ENCODE assay signal across 1 cellular context in the genomic region with DNA sequence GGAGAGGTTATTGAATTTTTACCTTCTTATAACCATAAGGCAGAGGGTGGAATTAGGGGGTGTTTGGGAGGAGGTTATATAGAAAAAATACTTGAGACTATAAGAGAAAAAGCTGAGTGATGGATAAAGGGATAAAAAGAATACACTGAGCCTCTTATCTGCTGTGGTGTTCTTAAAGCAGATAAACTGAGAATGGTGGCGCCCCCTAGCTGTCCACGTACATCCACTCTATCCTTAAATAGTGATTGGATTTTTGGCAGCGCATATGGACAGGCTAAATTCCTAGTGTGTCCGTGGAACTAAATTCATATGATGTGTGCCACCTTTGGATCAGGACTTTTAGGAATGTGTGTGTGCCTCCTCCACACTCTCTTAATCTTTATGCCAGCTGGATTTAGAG.
TF ChIP-seq lines count a peak whose summit lies in the region.

No MANE protein-coding gene starts in this region.

TF ChIP-seq in H1, 55 proteins besides CTCF, POLR2A, EP300 and RAD21 (continued from another document):
- TF ChIP-seq HDAC2 (IDR thresholded peaks at IDR 0.05; ENCODE audit: borderline replicate concordance in 1 of 2, low read depth in 2 of 2, low read length in 2 of 2) = no peak
- TF ChIP-seq CBX5 (IDR thresholded peaks at IDR 0.05; ENCODE audit: low read depth, low read length) = no peak
- no peak for TF ChIP-seq KDM1A (IDR thresholded peaks at IDR 0.05; ENCODE audit: borderline replicate concordance, low read length)
- no peak for TF ChIP-seq JUND (IDR thresholded peaks at IDR 0.05; ENCODE audit: low read length)
- no peak for TF ChIP-seq SIX5 (IDR thresholded peaks at IDR 0.05; ENCODE audit: low read depth, low read length)
- no peak for TF ChIP-seq SUZ12 (IDR thresholded peaks at IDR 0.05; ENCODE audit: low read length)
- TF ChIP-seq GABPA (IDR thresholded peaks at IDR 0.05; ENCODE audit: borderline replicate concordance, insufficient read depth, low read length) = no peak
- TF ChIP-seq, protein P1, sequence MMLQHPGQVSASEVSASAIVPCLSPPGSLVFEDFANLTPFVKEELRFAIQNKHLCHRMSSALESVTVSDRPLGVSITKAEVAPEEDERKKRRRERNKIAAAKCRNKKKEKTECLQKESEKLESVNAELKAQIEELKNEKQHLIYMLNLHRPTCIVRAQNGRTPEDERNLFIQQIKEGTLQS (IDR thresholded peaks at IDR 0.05; ENCODE audit: insufficient read depth, low read depth, low read length) = no peak
- TF ChIP-seq EGR1 (IDR thresholded peaks at IDR 0.05; ENCODE audit: borderline replicate concordance, low read depth, low read length) = no peak
- TF ChIP-seq TBP (IDR thresholded peaks at IDR 0.05; ENCODE audit: low read depth, low read length) = no peak
- no peak for TF ChIP-seq RFX5 (IDR thresholded peaks at IDR 0.05; ENCODE audit: borderline replicate concordance, low read depth, low read length)
- TF ChIP-seq, protein P2, sequence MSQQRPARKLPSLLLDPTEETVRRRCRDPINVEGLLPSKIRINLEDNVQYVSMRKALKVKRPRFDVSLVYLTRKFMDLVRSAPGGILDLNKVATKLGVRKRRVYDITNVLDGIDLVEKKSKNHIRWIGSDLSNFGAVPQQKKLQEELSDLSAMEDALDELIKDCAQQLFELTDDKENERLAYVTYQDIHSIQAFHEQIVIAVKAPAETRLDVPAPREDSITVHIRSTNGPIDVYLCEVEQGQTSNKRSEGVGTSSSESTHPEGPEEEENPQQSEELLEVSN (IDR thresholded peaks at IDR 0.05) = no peak
- no peak for TF ChIP-seq RXRA (IDR thresholded peaks at IDR 0.05; ENCODE audit: insufficient read depth, low read depth, low read length)
- no peak for TF ChIP-seq TEAD4 (IDR thresholded peaks at IDR 0.05; ENCODE audit: low read depth, low read length)
- no peak for TF ChIP-seq ZNF274 (IDR thresholded peaks at IDR 0.05; ENCODE audit: borderline replicate concordance, extremely low read depth, low read length)
- no peak for TF ChIP-seq CBX8 (IDR thresholded peaks at IDR 0.05; ENCODE audit: borderline replicate concordance, low read depth, low read length)
